Comparison of ENCODE assay signal across 8 cellular contexts in the genomic region with DNA sequence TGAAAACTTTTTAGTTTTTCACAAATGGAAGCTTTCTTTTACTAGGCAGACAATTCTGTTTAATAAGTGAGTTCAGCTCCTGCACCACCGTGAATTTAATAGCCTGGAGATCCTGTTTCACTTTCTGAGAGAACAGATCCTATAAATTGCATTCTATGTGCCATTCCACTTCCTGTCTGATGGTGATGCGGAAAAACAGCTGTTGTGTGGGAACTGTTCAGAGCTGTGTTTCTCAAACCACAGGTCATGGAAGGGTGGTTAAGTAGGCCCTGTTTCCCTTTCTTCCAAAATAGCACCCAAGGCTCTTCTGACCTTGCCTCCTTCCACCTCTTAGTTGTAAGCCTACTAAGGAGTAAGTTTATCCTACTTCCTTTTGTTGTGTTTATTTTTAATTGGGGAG.
DNase-seq lines count a peak whose midpoint lies in the region; ATAC-seq and TF ChIP-seq lines count a peak whose summit lies in the region.

No MANE protein-coding gene starts in this region.

- no peaks in the 10 kb centered on the region for H4K20me1 ChIP-seq in GM23248 (ENCODE audit: insufficient read depth)

- H3K4me2 ChIP-seq in GM23248 (ENCODE audit: unreplicated experiment) = no peak overlapping the region

- H3K36me3 ChIP-seq in GM23248 (ENCODE audit: low read depth) = no peaks in the 10 kb centered on the region

- H3K9ac ChIP-seq in GM23248 = peak overlapping the region; percentile 10; the same call in 1 of the 2 replicates

- H3K27ac ChIP-seq in GM23248 = no peak overlapping the region

- DNase-seq in GM04503 (ENCODE audit: low read depth) (peak; percentile 33), GM23248 (peak; percentile 41), LNCaP clone FGC (ENCODE audit: low read depth) (peak; percentile 51), epithelial cell of proximal tubule (ENCODE audit: low read depth) (peak; percentile 64), stromal cell of bone marrow (ENCODE audit: low read depth) (peak; percentile 58), SK-N-DZ (ENCODE audit: low spot score) (no peak), DMS79 treated with DMSO at 0.1 percent for 48 hours (lab: John Stamatoyannopoulos, UW) (no peak), omental fat pad (ENCODE audit: low spot score) (no peak)

- H3K79me2 ChIP-seq in GM23248 (ENCODE audit: insufficient read depth) = no peaks in the 10 kb centered on the region

- peaks cover 5% of the 10 kb centered on the region for H3K4me1 ChIP-seq in GM23248 (ENCODE audit: insufficient read depth)

- WGBS in GM23248 (ENCODE audit: low coverage in 1 of 2, low lambda C conversion rate in 2 of 2, missing lambda C conversion rate in 2 of 2), 2 experiments = 70 to 83% methylated on average over 2 of the region's 2 CpGs

- H3K9me2 ChIP-seq in GM23248 (ENCODE audit: insufficient read depth) = no peaks in the 10 kb centered on the region; the same call in 1 of the 2 replicates

- TF ChIP-seq CTCF in LNCaP clone FGC (IDR thresholded peaks at IDR 0.05; ENCODE audit: control insufficient read depth, extremely low read depth, insufficient read depth) (no peak), epithelial cell of proximal tubule (conservative IDR thresholded peaks at IDR 0.05; ENCODE audit: low read depth, low read length) (no peak), omental fat pad (IDR thresholded peaks at IDR 0.05) (no peak)

- in situ Hi-C loops in GM23248 (cut with MboI) = loop anchor here (25.0 kb wide), 1 partner anchor 1205 kb away; no protein-coding TSS in a partner anchor

- ATAC-seq in omental fat pad (ENCODE audit: low FRiP score) = no peak

- no peaks in the 10 kb centered on the region for H3K9me3 ChIP-seq in GM23248 (ENCODE audit: low read depth)

- H3F3A ChIP-seq in GM23248 (ENCODE audit: insufficient read depth) = no peaks in the 10 kb centered on the region

- H2AFZ ChIP-seq in GM23248 = no peak overlapping the region

- H3K4me3 ChIP-seq in GM23248 (no peak overlapping the region), LNCaP clone FGC (ENCODE audit: low read depth, low read length) (no peak overlapping the region), epithelial cell of proximal tubule (ENCODE audit: low read depth, low read length) (no peak overlapping the region)

- no peaks in the 10 kb centered on the region for H3K27me3 ChIP-seq in GM23248 (replicated peaks; ENCODE audit: insufficient read depth)

Comparison
In these comparisons a context has a peak if more than half of its experiments do, and no peak if none do; other contexts are left out.
1. DNase-seq: peak in GM04503 (single experiment), GM23248 (single experiment), LNCaP clone FGC (single experiment), epithelial cell of proximal tubule (single experiment) and stromal cell of bone marrow (single experiment); none in SK-N-DZ (single experiment), DMS79 treated with DMSO at 0.1 percent for 48 hours (single experiment) and omental fat pad (single experiment).